In the genomic region with DNA sequence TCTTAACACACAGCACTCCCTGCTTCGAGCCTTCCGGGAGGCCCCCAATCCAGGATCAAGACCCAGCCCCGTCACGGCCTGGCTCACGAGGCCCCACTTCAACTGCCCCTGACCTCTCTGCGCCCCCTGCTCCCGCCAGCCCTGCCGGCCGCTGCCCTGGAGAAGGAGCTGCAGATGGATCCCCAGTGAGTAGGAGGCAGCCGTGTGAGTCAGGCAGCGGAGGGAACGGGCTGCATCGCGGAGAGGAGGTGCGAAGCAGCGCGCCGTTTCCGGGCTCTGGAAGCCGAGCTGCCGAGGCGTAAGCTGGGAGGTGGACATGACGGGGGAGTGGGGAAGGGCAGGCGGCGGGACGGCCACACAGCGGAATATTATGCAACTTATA, we compare ENCODE assay signal across 9 cellular contexts.
DNase-seq lines count a peak whose midpoint lies in the region; ATAC-seq, FAIRE-seq and TF ChIP-seq lines count a peak whose summit lies in the region.
"Had no signal": no experiment of that assay in that cellular context is flagged by ENCODE, and none has a peak within 500 bp of the region (broad histone marks: within the 10 kb centered on the region; RNA-seq: fewer than 3 reads in every experiment).

No MANE protein-coding gene starts in this region.

- TF ChIP-seq CTCF in cardiac fibroblast (IDR thresholded peaks at IDR 0.05; ENCODE audit: low read depth, low read length) = no peak
- no peak for TF ChIP-seq CTCF in lower lobe of right lung (IDR thresholded peaks at IDR 0.05)

- intact Hi-C loops in Right ventricle myocardium superior (cut with DNase I) (no loop called here), cardiac septum (cut with DNase I) (loop anchor here (5.0 kb wide), 2 partner anchors 90 to 935 kb away; a partner anchor contains a TSS), lower lobe of right lung (cut with DNase I) (no loop called here)

- peak overlapping the region; percentile 54 for H3K27ac ChIP-seq in lower lobe of right lung

- DNase-seq in Right ventricle myocardium superior (peak; percentile 51), cardiac septum (ENCODE audit: low spot score) (no peak), cardiac fibroblast (ENCODE audit: low read depth in 2 of 2) (peak; percentile 59 to 65), lower lobe of right lung (no peak), urothelium cell line (ENCODE audit: low spot score) (peak; percentile 63), hippocampal formation (lab: John Stamatoyannopoulos, UW) (no peak), MG63 (no peak)

- H3K27me3 ChIP-seq in lower lobe of right lung (ENCODE audit: low read depth) = peaks cover 40% of the 10 kb centered on the region
- H3K27me3 ChIP-seq in MG63 = no peaks in the 10 kb centered on the region

- ATAC-seq in Right ventricle myocardium superior (ENCODE audit: poor library complexity) (no peak), lower lobe of right lung (peak; percentile 35 to 57), HG03354 (IDR thresholded peaks at IDR 0.05; ENCODE audit: poor library complexity, severe bottlenecking, unreplicated experiment) (no peak)

- H3K4me1 ChIP-seq in lower lobe of right lung = peaks cover 27% of the 10 kb centered on the region

- H3K9me3 ChIP-seq in lower lobe of right lung (no peaks in the 10 kb centered on the region), MG63 (no peaks in the 10 kb centered on the region)

- H3K4me3 ChIP-seq in cardiac fibroblast (replicated peaks in 1 of 2; ENCODE audit: low read depth in 2 of 2, low read length in 2 of 2) = peak overlapping the region in 1 of 2 donors; percentile 14
- H3K4me3 ChIP-seq in lower lobe of right lung = peak overlapping the region; percentile 39
- no peak overlapping the region for H3K4me3 ChIP-seq in MG63

- no peaks in the 10 kb centered on the region for H3K36me3 ChIP-seq in lower lobe of right lung
- no peaks in the 10 kb centered on the region for H3K36me3 ChIP-seq in MG63

- no peak for FAIRE-seq in urothelium cell line (lab: Jason Lieb, UNC)
- FAIRE-seq: G401.6 had no signal

Comparison
In these comparisons a context has a peak if more than half of its experiments do, and no peak if none do; other contexts are left out.
1. DNase-seq: peak in Right ventricle myocardium superior (single experiment), cardiac fibroblast (2 of 2) and urothelium cell line (single experiment); none in cardiac septum (single experiment), lower lobe of right lung (single experiment), hippocampal formation (0 of 2) and MG63 (single experiment).
2. ATAC-seq: peak in lower lobe of right lung (2 of 2); none in Right ventricle myocardium superior (single experiment) and HG03354 (single experiment).